Comparison of ENCODE assay signal across 8 cellular contexts in genomic region chr20:33731693-33732165, GRCh38. TPM values are rescaled to one million over a fixed set of nuclear protein-coding genes. Genes with fewer than 3 reads are reported as not detected.
DNase-seq lines count a peak whose midpoint lies in the region; ATAC-seq, FAIRE-seq and TF ChIP-seq lines count a peak whose summit lies in the region.

Gene ZNF341, plus strand, starts transcription at chr20:33731996. Its CDS starts 26 bp downstream, at chr20:33732022.

- peak within 1 kb of the TSS; percentile 80 for H3K4me3 ChIP-seq in NT2/D1 (ENCODE audit: insufficient read length, low read depth)

- no peaks in the 10 kb centered on the region for H3K4me1 ChIP-seq in NT2/D1 (ENCODE audit: insufficient read depth, insufficient read length)

- no peaks in the 10 kb centered on the region for H3K27me3 ChIP-seq in NT2/D1 (ENCODE audit: insufficient read depth, insufficient read length)

- peaks cover 13% of the 10 kb centered on the region for H3K9me3 ChIP-seq in NT2/D1 (ENCODE audit: insufficient read depth, low read length)

- H3K36me3 Mint-ChIP-seq in natural killer cell treated with Interleukin-12 subunit alpha and Interleukin-12 subunit beta and Interleukin-15 and Interleukin-18, amount 100 ng/mL, for 72 hours: peaks cover 7% of the 10 kb centered on the region

- peaks cover 20 to 27% of the 10 kb centered on the region in 2 donors for H3K4me1 Mint-ChIP-seq in natural killer cell treated with Interleukin-12 subunit alpha and Interleukin-12 subunit beta and Interleukin-15 and Interleukin-18, amount 100 ng/mL, for 72 hours (ENCODE audit: low read depth in 2 of 2)

- ATAC-seq in GM21390 (IDR thresholded peaks at IDR 0.05; ENCODE audit: unreplicated experiment): peak; percentile 83
- ATAC-seq in natural killer cell treated with Interleukin-12 subunit alpha and Interleukin-12 subunit beta and Interleukin-15 and Interleukin-18, amount 100 ng/mL, for 72 hours: peak; percentile 88 to 95

- H3K4me3 Mint-ChIP-seq in natural killer cell treated with Interleukin-12 subunit alpha and Interleukin-12 subunit beta and Interleukin-15 and Interleukin-18, amount 100 ng/mL, for 72 hours: peak within 1 kb of the TSS; percentile 90

- no peaks in the 10 kb centered on the region for H3K27me3 Mint-ChIP-seq in natural killer cell treated with Interleukin-12 subunit alpha and Interleukin-12 subunit beta and Interleukin-15 and Interleukin-18, amount 100 ng/mL, for 72 hours

- no peak for FAIRE-seq in HTR-8/SVneo (lab: Jason Lieb, UNC)

- TF ChIP-seq POLR2A in erythroblast (IDR thresholded peaks at IDR 0.05; ENCODE audit: low read length): peak; percentile 24

- DNase-seq in D341Med (ENCODE audit: low spot score) (peak; percentile 96), HTR-8/SVneo (ENCODE audit: insufficient read length, low spot score) (peak; percentile 86), NT2/D1 (ENCODE audit: low read depth, low spot score) (peak; percentile 81), erythroblast (lab: John Stamatoyannopoulos, UW) (peak; percentile 97 to 98)
- DNase-seq in activated CD8-positive, alpha-beta memory T cell treated with anti-CD3 and anti-CD28 coated beads, Interleukin-2, amount 50 U/mL, for 48 hours: peak; percentile 96
- DNase-seq in natural killer cell treated with Interleukin-12 subunit alpha and Interleukin-12 subunit beta and Interleukin-15 and Interleukin-18, amount 100 ng/mL, for 72 hours (ENCODE audit: low spot score): peak; percentile 93
- peak; percentile 78 to 96 (median 84) for DNase-seq in stimulated activated naive CD4-positive, alpha-beta T cell (lab: John Stamatoyannopoulos, UW)

- peak within 1 kb of the TSS; percentile 84 to 94 for H3K27ac Mint-ChIP-seq in natural killer cell treated with Interleukin-12 subunit alpha and Interleukin-12 subunit beta and Interleukin-15 and Interleukin-18, amount 100 ng/mL, for 72 hours

- peak within 1 kb of the TSS; percentile 92 for H3K9ac ChIP-seq in NT2/D1 (ENCODE audit: insufficient read length, low read depth)

- H3K36me3 ChIP-seq in NT2/D1 (ENCODE audit: insufficient read depth, insufficient read length, low read length): no peaks in the 10 kb centered on the region

- no peaks in the 10 kb centered on the region for H3K9me3 Mint-ChIP-seq in natural killer cell treated with Interleukin-12 subunit alpha and Interleukin-12 subunit beta and Interleukin-15 and Interleukin-18, amount 100 ng/mL, for 72 hours

RNA-seq across cellular contexts. Expression of gene ZNF341, which starts in this region (rescaled TPM):
- 1 to 10 TPM; 4.6 to 8.9 TPM for total RNA-seq in natural killer cell treated with Interleukin-12 subunit alpha and Interleukin-12 subunit beta and Interleukin-15 and Interleukin-18, amount 100 ng/mL, for 72 hours

Comparison
In these comparisons a context has a peak if more than half of its experiments do, and no peak if none do; other contexts are left out.
1. Peak in every context shown above with its lines: DNase-seq, ATAC-seq and H3K4me3 ChIP-seq.